In the genomic region with DNA sequence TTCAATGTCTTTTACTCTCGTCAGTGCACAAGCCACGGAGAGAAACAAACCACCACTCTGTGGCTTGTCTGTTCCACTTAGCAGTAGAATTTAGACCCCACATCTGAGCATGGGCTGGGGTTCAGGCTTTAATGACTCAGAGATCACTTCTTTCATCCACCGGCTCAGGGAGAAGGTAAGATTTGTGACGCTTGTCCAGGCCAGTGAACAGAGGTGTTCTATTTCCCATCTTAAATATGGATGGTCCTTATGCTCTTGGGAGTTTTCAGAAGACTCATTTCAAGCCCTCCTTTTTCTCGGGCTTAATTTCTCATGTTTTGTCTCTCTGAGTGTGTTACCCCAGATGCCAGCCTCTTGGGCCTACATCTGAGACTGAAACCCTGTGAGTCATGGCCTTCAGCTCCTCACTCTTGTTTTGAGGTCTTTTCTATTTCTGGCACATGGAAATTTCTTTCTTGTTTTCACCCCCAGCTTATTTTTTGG, we compare ENCODE assay signal across 8 cellular contexts.
DNase-seq lines count a peak whose midpoint lies in the region; ATAC-seq lines count a peak whose summit lies in the region.

No MANE protein-coding gene starts in this region.

- ATAC-seq in HG02870 (IDR thresholded peaks at IDR 0.05; ENCODE audit: unreplicated experiment): peak; percentile 97
- ATAC-seq in stimulated activated effector memory CD8-positive, alpha-beta T cell treated with anti-CD3 and anti-CD28 coated beads, Interleukin-12 subunit alpha, Interleukin-12 subunit beta, amount 100 ng/mL, for 72 hours: peak; percentile 95

- no peak overlapping the region for H3K4me3 Mint-ChIP-seq in stimulated activated effector memory CD8-positive, alpha-beta T cell treated with anti-CD3 and anti-CD28 coated beads, Interleukin-12 subunit alpha, Interleukin-12 subunit beta, amount 100 ng/mL, for 72 hours

- no peaks in the 10 kb centered on the region for H3K4me1 Mint-ChIP-seq in stimulated activated effector memory CD8-positive, alpha-beta T cell treated with anti-CD3 and anti-CD28 coated beads, Interleukin-12 subunit alpha, Interleukin-12 subunit beta, amount 100 ng/mL, for 72 hours

- H3K27ac Mint-ChIP-seq in stimulated activated effector memory CD8-positive, alpha-beta T cell treated with anti-CD3 and anti-CD28 coated beads, Interleukin-12 subunit alpha, Interleukin-12 subunit beta, amount 100 ng/mL, for 72 hours: no peak overlapping the region

- peak; percentile 34 to 52 for DNase-seq in activated CD4-positive, alpha-beta T cell treated with anti-CD3 and anti-CD28 coated beads, Interleukin-2, amount 50 U/mL, for 48 hours
- DNase-seq in activated CD4-positive, alpha-beta T cell treated with anti-CD3 and anti-CD28 coated beads, Interleukin-2, amount 50 U/mL, for 4 hours: no peak
- DNase-seq in RPMI8226: peak; percentile 54
- peak in 1 of 2 donors; percentile 54 for DNase-seq in stimulated activated effector memory CD8-positive, alpha-beta T cell treated with anti-CD3 and anti-CD28 coated beads, Interleukin-12 subunit alpha, Interleukin-12 subunit beta, amount 100 ng/mL, for 72 hours (ENCODE audit: low spot score in 2 of 2)
- no peak for DNase-seq in activated effector memory CD4-positive, alpha-beta T cell treated with Interleukin-2 at 50 U/mL for 16 hours
- no peak for DNase-seq in NCI-H1105 treated with DMSO at 0.1 percent for 48 hours (lab: John Stamatoyannopoulos, UW)
- DNase-seq in mesenteric fat pad (ENCODE audit: low spot score): no peak

- H3K36me3 Mint-ChIP-seq in stimulated activated effector memory CD8-positive, alpha-beta T cell treated with anti-CD3 and anti-CD28 coated beads, Interleukin-12 subunit alpha, Interleukin-12 subunit beta, amount 100 ng/mL, for 72 hours: no peaks in the 10 kb centered on the region

- H3K9me3 Mint-ChIP-seq in stimulated activated effector memory CD8-positive, alpha-beta T cell treated with anti-CD3 and anti-CD28 coated beads, Interleukin-12 subunit alpha, Interleukin-12 subunit beta, amount 100 ng/mL, for 72 hours: no peaks in the 10 kb centered on the region

Comparison
In these comparisons a context has a peak if more than half of its experiments do, and no peak if none do; other contexts are left out.
1. DNase-seq: peak in activated CD4-positive, alpha-beta T cell treated with anti-CD3 and anti-CD28 coated beads, Interleukin-2, amount 50 U/mL, for 48 hours (2 of 2) and RPMI8226 (single experiment); none in activated CD4-positive, alpha-beta T cell treated with anti-CD3 and anti-CD28 coated beads, Interleukin-2, amount 50 U/mL, for 4 hours (0 of 2), activated effector memory CD4-positive, alpha-beta T cell treated with Interleukin-2 at 50 U/mL for 16 hours (single experiment), NCI-H1105 treated with DMSO at 0.1 percent for 48 hours (single experiment) and mesenteric fat pad (single experiment).